16 cellular contexts compared by ENCODE assay signal in genomic region chr10:79050896-79051555, GRCh38. TPM values are rescaled to one million over a fixed set of nuclear protein-coding genes. Genes with fewer than 3 reads are reported as not detected.
DNase-seq lines count a peak whose midpoint lies in the region; TF ChIP-seq lines count a peak whose summit lies in the region.
"Had no signal": no experiment of that assay in that cellular context is flagged by ENCODE, and none has a peak within 500 bp of the region (broad histone marks: within the 10 kb centered on the region; RNA-seq: fewer than 3 reads in every experiment).

No MANE protein-coding gene starts in this region.

- peaks cover 51% of the 10 kb centered on the region for H3K4me1 ChIP-seq in CD8-positive, alpha-beta memory T cell (ENCODE audit: insufficient read depth, low read length)
- H3K4me1 ChIP-seq in PC-9 (replicated peaks; ENCODE audit: insufficient read depth) (peaks cover 13% of the 10 kb centered on the region; the same call in 1 of the 2 replicates), sigmoid colon (peaks cover 0 to 5% (median 0%) of the 10 kb centered on the region in 4 donors)

- intact Hi-C loops in PC-9 (cut with micrococcal nuclease; ENCODE audit: unreplicated experiment): no loop called here
- intact Hi-C loops in sigmoid colon (cut with DNase I): no loop called here

- 73 to 93% methylated on average over 7 of the region's 7 CpGs for WGBS in sigmoid colon, 2 donors

- TF ChIP-seq CTCF in PC-9 (conservative IDR thresholded peaks at IDR 0.05) (no peak), fibroblast of the aortic adventitia (IDR thresholded peaks at IDR 0.05; ENCODE audit: insufficient read depth, low read length) (no peak), sigmoid colon (IDR thresholded peaks at IDR 0.05) (no peak)

- peak overlapping the region; percentile 20; the same call in 1 of the 2 replicates for H3K4me2 ChIP-seq in PC-9

- no peaks in the 10 kb centered on the region for H3F3A ChIP-seq in PC-9 (ENCODE audit: insufficient read depth, low read depth)

- H3K27ac Mint-ChIP-seq in CD8-positive, alpha-beta memory T cell: peak overlapping the region in 5 of 8 donors; percentile 3 to 91 (median 45)
- H3K27ac Mint-ChIP-seq: stimulated activated naive B cell treated with anti-CD40 and anti-IgM and Interleukin-4, amounts not matched to agents 10 μg/mL and 1 μg/mL and 100 μg/mL, for 72 hours had no signal

- H2AFZ ChIP-seq in PC-9: no peak overlapping the region

- H3K36me3 ChIP-seq in CD8-positive, alpha-beta memory T cell (ENCODE audit: insufficient read depth, low read length): no peaks in the 10 kb centered on the region
- H3K36me3 ChIP-seq in PC-9 (ENCODE audit: low read depth) (no peaks in the 10 kb centered on the region), sigmoid colon (no peaks in the 10 kb centered on the region)
- H3K36me3 ChIP-seq: left lung had no signal

- DNase-seq in CD8-positive, alpha-beta memory T cell: peak in 1 of 5 donors; percentile 29
- DNase-seq in PC-9 (no peak), fibroblast of the aortic adventitia (ENCODE audit: low read depth) (peak; percentile 66), sigmoid colon (peak; percentile 19), ACHN (no peak), NCI-H526 treated with DMSO at 0.1 percent for 48 hours (lab: John Stamatoyannopoulos, UW) (no peak), NCI-H1436 treated with DMSO at 0.1 percent for 48 hours (lab: John Stamatoyannopoulos, UW) (no peak)
- no peak for DNase-seq in stimulated activated CD4-positive, alpha-beta T cell treated with anti-CD3 and anti-CD28 coated beads, Interleukin-4, amount 100 ng/mL, for 4 hours
- DNase-seq: anterior cingulate cortex; C1 segment of cervical spinal cord; effector memory CD4-positive, alpha-beta T cell; nucleus accumbens; stimulated activated CD4-positive, alpha-beta T cell treated with anti-CD3 and anti-CD28 coated beads, Interleukin-1b, Interleukin-23, amount 100 ng/mL, for 48 hours; stimulated activated naive B cell treated with anti-CD40 and anti-IgM and Interleukin-4, amounts not matched to agents 10 μg/mL and 1 μg/mL and 100 μg/mL, for 72 hours had no signal

- no peak overlapping the region for H3K4me3 ChIP-seq in CD8-positive, alpha-beta memory T cell (ENCODE audit: low read length)
- H3K4me3 ChIP-seq in PC-9: no peak overlapping the region
- H3K4me3 ChIP-seq in fibroblast of the aortic adventitia (ENCODE audit: low read depth, low read length): no peak overlapping the region
- H3K4me3 ChIP-seq in sigmoid colon: no peak overlapping the region
- H3K4me3 ChIP-seq: left lung had no signal

- no TSS peak for BruUV-seq in PC-9 (replicated peaks; lab: Mats Ljungman, UMichigan)

- no peaks in the 10 kb centered on the region for H3K79me2 ChIP-seq in PC-9 (ENCODE audit: low read depth)

- no peaks in the 10 kb centered on the region for H3K27me3 Mint-ChIP-seq in CD8-positive, alpha-beta memory T cell

- no peak overlapping the region for H3K27ac ChIP-seq in CD8-positive, alpha-beta memory T cell (ENCODE audit: low read depth, low read length)
- no peak overlapping the region for H3K27ac ChIP-seq in PC-9
- H3K27ac ChIP-seq in sigmoid colon: no peak overlapping the region
- H3K27ac ChIP-seq: HL-60 had no signal

- POLR2A ChIA-PET in CD8-positive, alpha-beta memory T cell (lab: Charles Lee): no interaction called here
- POLR2A ChIA-PET in PC-9 (lab: Charles Lee; ENCODE audit: unreplicated experiment): interaction anchor here (0.7 kb wide), 1 partner anchor 76 kb away, joined by 4 read pairs; no protein-coding TSS in a partner anchor

- CTCF ChIA-PET in CD8-positive, alpha-beta memory T cell (lab: Charles Lee): interaction anchor here (1.2 kb wide), 1 partner anchor 18 kb away, joined by 3 read pairs; no protein-coding TSS in a partner anchor
- CTCF ChIA-PET in PC-9 (lab: Charles Lee): no interaction called here

- no peaks in the 10 kb centered on the region for H4K20me1 ChIP-seq in PC-9 (ENCODE audit: insufficient read depth)

- H3K9me2 ChIP-seq in PC-9 (ENCODE audit: insufficient read depth): no peaks in the 10 kb centered on the region

- TF ChIP-seq POLR2A in sigmoid colon (IDR thresholded peaks at IDR 0.05): no peak

- H3K4me1 Mint-ChIP-seq in CD8-positive, alpha-beta memory T cell: peaks cover 29 to 49% (median 40%) of the 10 kb centered on the region in 3 donors

- peak overlapping the region in 3 of 7 donors; percentile 12 to 50 (median 36) for H3K4me3 Mint-ChIP-seq in CD8-positive, alpha-beta memory T cell
- H3K4me3 Mint-ChIP-seq: stimulated activated naive B cell treated with anti-CD40 and anti-IgM and Interleukin-4, amounts not matched to agents 10 μg/mL and 1 μg/mL and 100 μg/mL, for 72 hours had no signal

- no peak for TF ChIP-seq EP300 in sigmoid colon (IDR thresholded peaks at IDR 0.05)

- no peaks in the 10 kb centered on the region for H3K27me3 ChIP-seq in CD8-positive, alpha-beta memory T cell (ENCODE audit: insufficient read depth, low read length, poor library complexity, severe bottlenecking)
- H3K27me3 ChIP-seq in PC-9 (ENCODE audit: insufficient read depth, low read depth) (no peaks in the 10 kb centered on the region), sigmoid colon (no peaks in the 10 kb centered on the region)
- H3K27me3 ChIP-seq: left lung had no signal

- in situ Hi-C loops in ACHN (cut with HindIII; ENCODE audit: low pct_ligation_motif_present, low pct_unique_long_range_greater_than_20kb, low sequenced_read_pairs): no loop called here

- no peaks in the 10 kb centered on the region for H3K9me3 Mint-ChIP-seq in CD8-positive, alpha-beta memory T cell
- H3K9me3 Mint-ChIP-seq: stimulated activated naive B cell treated with anti-CD40 and anti-IgM and Interleukin-4, amounts not matched to agents 10 μg/mL and 1 μg/mL and 100 μg/mL, for 72 hours had no signal

- no peaks in the 10 kb centered on the region for H3K9me3 ChIP-seq in CD8-positive, alpha-beta memory T cell (ENCODE audit: low read length)
- H3K9me3 ChIP-seq in PC-9 (ENCODE audit: insufficient read depth, low read depth): no peaks in the 10 kb centered on the region
- H3K9me3 ChIP-seq in sigmoid colon: no peaks in the 10 kb centered on the region
- H3K9me3 ChIP-seq: left lung had no signal

- no peaks in the 10 kb centered on the region for H3K36me3 Mint-ChIP-seq in CD8-positive, alpha-beta memory T cell
- H3K36me3 Mint-ChIP-seq: stimulated activated naive B cell treated with anti-CD40 and anti-IgM and Interleukin-4, amounts not matched to agents 10 μg/mL and 1 μg/mL and 100 μg/mL, for 72 hours had no signal

RNA-seq across cellular contexts. Expression of gene ZMIZ1, which starts 17.7 kb away (rescaled TPM):
- total RNA-seq in CD8-positive, alpha-beta memory T cell: 10 to 100 TPM; 34.7 to 36.3 TPM
- 8.0 TPM for polyA plus RNA-seq in CD8-positive, alpha-beta memory T cell
- total RNA-seq in PC-9 (2021) (47.6 and 48.5 TPM in 2 replicates), fibroblast of the aortic adventitia (ENCODE audit: low replicate concordance) (15.0 and 28.1 TPM in 2 replicates), sigmoid colon (10 to 100 TPM; 26.5 to 49.3 (median 37.5) TPM)
- 10 to 100 TPM; 17.4 to 31.5 (median 25.4) TPM for polyA plus RNA-seq in sigmoid colon

Comparison
In these comparisons a context has a peak if more than half of its experiments do, and no peak if none do; other contexts are left out.
1. DNase-seq: peak in fibroblast of the aortic adventitia (single experiment) and sigmoid colon (single experiment); none in PC-9 (0 of 2), stimulated activated CD4-positive, alpha-beta T cell treated with anti-CD3 and anti-CD28 coated beads, Interleukin-4, amount 100 ng/mL, for 4 hours (0 of 2), ACHN (single experiment), NCI-H526 treated with DMSO at 0.1 percent for 48 hours (single experiment) and NCI-H1436 treated with DMSO at 0.1 percent for 48 hours (single experiment).